9 cellular contexts compared by ENCODE assay signal in the genomic region with DNA sequence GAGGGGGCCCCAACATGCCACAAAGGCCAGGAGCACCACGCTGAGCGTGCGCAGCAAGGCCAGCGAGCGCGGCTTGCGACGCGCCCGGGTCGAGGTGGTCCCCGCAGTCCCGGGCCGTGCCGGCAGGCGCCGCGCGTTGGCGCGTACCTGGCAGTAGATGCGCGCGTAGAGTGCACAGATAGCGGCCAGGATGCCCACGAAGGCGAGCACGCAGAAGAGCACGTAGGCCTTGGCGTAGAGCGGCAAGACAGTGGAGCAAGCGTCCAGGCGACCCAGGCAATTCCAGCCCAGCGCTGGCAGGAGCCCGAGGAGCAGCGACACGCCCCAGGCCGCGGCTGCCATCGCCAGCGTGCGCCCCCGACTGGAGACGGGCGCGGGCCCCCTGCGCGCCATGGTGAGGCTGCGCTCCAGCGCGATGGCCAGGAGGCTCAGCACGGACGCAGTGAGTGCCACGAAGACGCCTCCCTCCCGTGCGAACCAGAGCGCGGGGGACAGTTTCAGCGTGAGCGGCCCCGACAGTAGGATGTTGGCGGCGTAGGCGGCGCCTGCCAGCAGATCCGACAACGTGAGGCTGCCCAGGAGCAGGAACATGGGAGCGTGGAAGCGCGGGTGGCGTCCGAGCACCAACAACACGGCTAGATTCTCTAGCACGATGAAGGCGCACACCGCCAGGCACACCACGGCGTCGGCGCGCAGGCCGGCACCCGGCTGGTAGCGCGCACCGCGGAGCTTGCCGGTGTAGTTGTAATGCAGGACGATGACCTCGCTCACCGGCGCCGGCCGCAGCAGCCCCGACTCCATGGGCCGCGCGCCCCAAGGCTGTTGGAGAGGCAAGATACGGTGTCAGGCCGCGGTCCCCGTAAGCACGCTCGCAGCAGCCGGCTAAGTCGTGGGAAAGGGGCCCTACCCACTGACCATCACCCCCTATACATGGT. TPM values are rescaled to one million over a fixed set of nuclear protein-coding genes. Genes with fewer than 3 reads are reported as not detected.
DNase-seq lines count a peak whose midpoint lies in the region; ATAC-seq lines count a peak whose summit lies in the region.
"Had no signal": no experiment of that assay in that cellular context is flagged by ENCODE, and none has a peak within 500 bp of the region (broad histone marks: within the 10 kb centered on the region; RNA-seq: fewer than 3 reads in every experiment).

No MANE protein-coding gene starts in this region.

- H3K4me1 Mint-ChIP-seq in activated T-helper 2 cell treated with anti-CD3 and anti-CD28 coated beads, Interferon-gamma antibody, Interleukin-2, Interleukin-4, amounts not matched to agents 10 μg/mL and 5 μg/mL and 100 μg/mL, durations not matched to agents 14 hours and 24 hours and 36 hours (ENCODE audit: low read depth) = peaks cover 23% of the 10 kb centered on the region

- peak overlapping the region; percentile 53 for H3K4me3 ChIP-seq in HUES64 (ENCODE audit: low read length)
- peak overlapping the region; percentile 62 for H3K4me3 ChIP-seq in iPS-18c (ENCODE audit: insufficient read depth, low read depth, low read length)
- H3K4me3 ChIP-seq: thyroid gland had no signal

- peaks cover 57% of the 10 kb centered on the region for H3K27me3 Mint-ChIP-seq in activated T-helper 2 cell treated with anti-CD3 and anti-CD28 coated beads, Interferon-gamma antibody, Interleukin-2, Interleukin-4, amounts not matched to agents 10 μg/mL and 5 μg/mL and 100 μg/mL, durations not matched to agents 14 hours and 24 hours and 36 hours (ENCODE audit: low read depth)

- DNase-seq in activated T-helper 2 cell treated with anti-CD3 and anti-CD28 coated beads, Interferon-gamma antibody, Interleukin-2, Interleukin-4, amounts not matched to agents 10 μg/mL and 5 μg/mL and 100 μg/mL, durations not matched to agents 14 hours and 24 hours and 36 hours (ENCODE audit: low spot score) = peak; percentile 30
- peak; percentile 55 for DNase-seq in stimulated activated naive CD8-positive, alpha-beta T cell treated with anti-CD3 and anti-CD28 coated beads, Interleukin-15, Interleukin-2, amounts not matched to agents 100 U/mL and 50 U/mL, for 24 hours
- no peak for DNase-seq in G401 (ENCODE audit: low spot score)
- DNase-seq: SHP77 treated with DMSO at 0.1 percent for 48 hours, thyroid gland had no signal

- peak overlapping the region; percentile 26 for H3K4me3 Mint-ChIP-seq in activated T-helper 2 cell treated with anti-CD3 and anti-CD28 coated beads, Interferon-gamma antibody, Interleukin-2, Interleukin-4, amounts not matched to agents 10 μg/mL and 5 μg/mL and 100 μg/mL, durations not matched to agents 14 hours and 24 hours and 36 hours (ENCODE audit: low read depth)

- intact Hi-C loops in activated T-helper 2 cell treated with anti-CD3 and anti-CD28 coated beads, Interferon-gamma antibody, Interleukin-2, Interleukin-4, amounts not matched to agents 10 μg/mL and 5 μg/mL and 100 μg/mL, durations not matched to agents 14 hours and 24 hours and 36 hours (cut with micrococcal nuclease) = loop anchor here (5.0 kb wide), 1 partner anchor 227 kb away; a partner anchor contains a TSS

- H3K27ac Mint-ChIP-seq in activated T-helper 2 cell treated with anti-CD3 and anti-CD28 coated beads, Interferon-gamma antibody, Interleukin-2, Interleukin-4, amounts not matched to agents 10 μg/mL and 5 μg/mL and 100 μg/mL, durations not matched to agents 14 hours and 24 hours and 36 hours = no peak overlapping the region

- 3% methylated on average over 101 of the region's 107 CpGs for WGBS in HUES64

- no peaks in the 10 kb centered on the region for H3K36me3 Mint-ChIP-seq in activated T-helper 2 cell treated with anti-CD3 and anti-CD28 coated beads, Interferon-gamma antibody, Interleukin-2, Interleukin-4, amounts not matched to agents 10 μg/mL and 5 μg/mL and 100 μg/mL, durations not matched to agents 14 hours and 24 hours and 36 hours (ENCODE audit: low read depth)

- H3K9me3 ChIP-seq in HUES64 (ENCODE audit: insufficient read depth, low read depth, low read length) (no peaks in the 10 kb centered on the region), iPS-18c (ENCODE audit: control insufficient read depth, insufficient read depth, low read length) (no peaks in the 10 kb centered on the region)
- H3K9me3 ChIP-seq: thyroid gland had no signal

- H3K9me3 Mint-ChIP-seq in activated T-helper 2 cell treated with anti-CD3 and anti-CD28 coated beads, Interferon-gamma antibody, Interleukin-2, Interleukin-4, amounts not matched to agents 10 μg/mL and 5 μg/mL and 100 μg/mL, durations not matched to agents 14 hours and 24 hours and 36 hours = no peaks in the 10 kb centered on the region

- no peaks in the 10 kb centered on the region for H3K36me3 ChIP-seq in HUES64 (ENCODE audit: insufficient read depth, low read length)
- H3K36me3 ChIP-seq: thyroid gland had no signal

- in situ Hi-C loops in G401 (cut with HindIII; ENCODE audit: low sequenced_read_pairs) = no loop called here

- H3K27ac ChIP-seq in HUES64 (ENCODE audit: low read depth, low read length) = no peak overlapping the region
- H3K27ac ChIP-seq: thyroid gland had no signal

- peak overlapping the region; percentile 20; the same call in 1 of the 2 replicates for H3K9ac ChIP-seq in HUES64 (ENCODE audit: low read depth, low read length)

- peaks cover 74% of the 10 kb centered on the region for H3K27me3 ChIP-seq in HUES64 (ENCODE audit: insufficient read depth, low read length)

- ATAC-seq in stimulated activated naive CD8-positive, alpha-beta T cell treated with anti-CD3 and anti-CD28 coated beads, Interleukin-15, Interleukin-2, amounts not matched to agents 100 U/mL and 50 U/mL, for 24 hours = peak; percentile 62
- no peak for ATAC-seq in HG03025 (IDR thresholded peaks at IDR 0.05; ENCODE audit: low FRiP score, unreplicated experiment)
- ATAC-seq in HG02870 (IDR thresholded peaks at IDR 0.05; ENCODE audit: unreplicated experiment) = no peak

- 0 out of 2 replicates have a peak, but pooled peaks cover 4% of the 10 kb centered on the region for H3K4me1 ChIP-seq in HUES64 (ENCODE audit: insufficient read depth, low read length)

RNA-seq across cellular contexts. Expression of a gene that starts 2.8 kb away (rescaled TPM):
- polyA plus RNA-seq in HUES64 (2013, experiment 1 of 2) = 1.1 TPM
- 1.0 TPM for polyA plus RNA-seq in HUES64 (2013, experiment 2 of 2)
- total RNA-seq in activated T-helper 2 cell treated with anti-CD3 and anti-CD28 coated beads, Interferon-gamma antibody, Interleukin-2, Interleukin-4, amounts not matched to agents 10 μg/mL and 5 μg/mL and 100 μg/mL, durations not matched to agents 14 hours and 24 hours and 36 hours = 0.23 TPM in 1 of 2 replicates, not detected in the other
- total RNA-seq in G401 (2014; rRNA removed; shearing (Covaris generic)) = 13.5 and 22.1 TPM in 2 replicates

RNA-seq across cellular contexts. Expression of a gene that starts 11.3 kb away (rescaled TPM):
- polyA plus RNA-seq in HUES64 (2013, experiment 1 of 2) = 55.3 TPM
- 51.2 TPM for polyA plus RNA-seq in HUES64 (2013, experiment 2 of 2)
- total RNA-seq in activated T-helper 2 cell treated with anti-CD3 and anti-CD28 coated beads, Interferon-gamma antibody, Interleukin-2, Interleukin-4, amounts not matched to agents 10 μg/mL and 5 μg/mL and 100 μg/mL, durations not matched to agents 14 hours and 24 hours and 36 hours = 75.2 and 76.1 TPM in 2 replicates
- 141 and 143 TPM in 2 replicates for total RNA-seq in G401 (2014; rRNA removed; shearing (Covaris generic))

RNA-seq across cellular contexts. Expression of a gene that starts 29.2 kb away (rescaled TPM):
- 23.6 TPM for polyA plus RNA-seq in HUES64 (2013, experiment 1 of 2)
- 24.9 TPM for polyA plus RNA-seq in HUES64 (2013, experiment 2 of 2)
- total RNA-seq in activated T-helper 2 cell treated with anti-CD3 and anti-CD28 coated beads, Interferon-gamma antibody, Interleukin-2, Interleukin-4, amounts not matched to agents 10 μg/mL and 5 μg/mL and 100 μg/mL, durations not matched to agents 14 hours and 24 hours and 36 hours = 34.1 and 37.2 TPM in 2 replicates
- 50.9 and 58.5 TPM in 2 replicates for total RNA-seq in G401 (2014; rRNA removed; shearing (Covaris generic))

RNA-seq across cellular contexts. Expression of a gene that starts 51.3 kb away (rescaled TPM):
- 27.0 TPM for polyA plus RNA-seq in HUES64 (2013, experiment 1 of 2)
- 24.5 TPM for polyA plus RNA-seq in HUES64 (2013, experiment 2 of 2)
- total RNA-seq in activated T-helper 2 cell treated with anti-CD3 and anti-CD28 coated beads, Interferon-gamma antibody, Interleukin-2, Interleukin-4, amounts not matched to agents 10 μg/mL and 5 μg/mL and 100 μg/mL, durations not matched to agents 14 hours and 24 hours and 36 hours = 66.7 and 69.5 TPM in 2 replicates
- total RNA-seq in G401 (2014; rRNA removed; shearing (Covaris generic)) = 17.4 and 27.0 TPM in 2 replicates

RNA-seq across cellular contexts. Expression of a gene that starts 54.3 kb away (rescaled TPM):
- 2.4 TPM for polyA plus RNA-seq in HUES64 (2013, experiment 1 of 2)
- polyA plus RNA-seq in HUES64 (2013, experiment 2 of 2) = 3.7 TPM
- 45.9 and 46.9 TPM in 2 replicates for total RNA-seq in activated T-helper 2 cell treated with anti-CD3 and anti-CD28 coated beads, Interferon-gamma antibody, Interleukin-2, Interleukin-4, amounts not matched to agents 10 μg/mL and 5 μg/mL and 100 μg/mL, durations not matched to agents 14 hours and 24 hours and 36 hours
- 12.4 and 15.6 TPM in 2 replicates for total RNA-seq in G401 (2014; rRNA removed; shearing (Covaris generic))

Comparison
In these comparisons a context has a peak if more than half of its experiments do, and no peak if none do; other contexts are left out.
1. RNA of a gene that starts 2.8 kb away (total RNA-seq): 13.5 to 22.1 TPM in G401; 0.23 TPM in activated T-helper 2 cell treated with anti-CD3 and anti-CD28 coated beads, Interferon-gamma antibody, Interleukin-2, Interleukin-4, amounts not matched to agents 10 μg/mL and 5 μg/mL and 100 μg/mL, durations not matched to agents 14 hours and 24 hours and 36 hours; every median in the first group is over 10 times any median in the second.